8 cellular contexts compared by ENCODE assay signal in genomic region chr6:161941565-161941964, GRCh38.
"Had no signal": no experiment of that assay in that cellular context is flagged by ENCODE, and none has a peak within 500 bp of the region (broad histone marks: within the 10 kb centered on the region; RNA-seq: fewer than 3 reads in every experiment).

No MANE protein-coding gene starts in this region.

- H3K36me3 Mint-ChIP-seq: IgD-negative memory B cell had no signal

- DNase-seq: GOT3, H7, HFFc6, KBM-7 had no signal

- H3K4me3 ChIP-seq: HAP-1 had no signal

- H3K36me3 ChIP-seq: HAP-1 had no signal

- H3K27me3 Mint-ChIP-seq: IgD-negative memory B cell had no signal

- ATAC-seq: HCT116, HepG2 had no signal

- H3K9me3 ChIP-seq: HAP-1 had no signal

- H3K4me3 Mint-ChIP-seq: HFFc6, IgD-negative memory B cell had no signal

- FAIRE-seq: HepG2 had no signal

- H3K4me1 ChIP-seq: HAP-1 had no signal

- H3K4me1 Mint-ChIP-seq: IgD-negative memory B cell had no signal

- H3K27ac Mint-ChIP-seq: HFFc6 had no signal
